ENCODE assay signal across 10 cellular contexts in the genomic region with DNA sequence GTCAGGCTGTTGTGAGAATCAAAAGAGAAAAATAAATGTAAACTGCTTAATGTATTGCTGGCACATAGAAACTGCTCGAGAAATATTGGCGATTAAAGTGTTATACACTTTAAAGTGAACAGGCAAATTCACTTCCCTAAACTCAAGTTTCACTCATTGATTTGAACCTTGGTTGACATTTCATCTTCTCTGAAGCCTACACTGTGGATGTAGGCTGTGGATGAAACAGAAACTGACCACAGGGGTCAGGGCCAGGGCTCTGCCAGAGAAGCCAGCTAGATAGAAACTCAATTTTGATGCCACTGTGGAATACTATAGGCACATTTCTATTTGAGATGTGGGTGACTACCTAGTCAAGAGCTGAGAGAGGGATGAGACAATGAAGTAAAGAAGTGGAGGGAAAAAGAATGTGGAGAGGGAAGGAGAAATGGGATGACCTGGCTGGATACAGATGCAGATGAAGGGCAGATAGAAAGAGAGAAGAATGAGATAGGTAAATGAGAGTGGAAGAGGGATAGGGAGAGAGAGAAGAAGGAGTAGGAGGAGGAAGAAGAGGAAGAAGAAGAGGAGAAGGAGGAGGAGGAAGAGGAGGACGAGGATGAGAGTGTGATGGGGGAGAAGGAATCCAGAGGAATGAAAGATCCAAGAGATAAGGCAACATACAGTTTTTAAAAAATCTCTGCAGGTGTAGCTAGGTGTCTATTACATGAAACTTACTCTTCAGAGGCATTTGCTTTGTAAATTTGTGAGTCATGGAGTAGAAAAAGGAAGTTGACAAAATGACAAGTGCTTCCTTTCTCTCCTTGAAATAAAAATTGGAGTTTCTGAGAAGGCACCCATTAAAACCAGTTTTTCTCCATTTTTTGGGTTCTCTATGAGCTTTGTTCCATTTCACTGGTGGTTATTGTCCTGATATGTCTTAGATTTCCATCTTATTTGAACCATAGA. TPM values are rescaled to one million over a fixed set of nuclear protein-coding genes. Genes with fewer than 3 reads are reported as not detected.
DNase-seq lines count a peak whose midpoint lies in the region; ATAC-seq and TF ChIP-seq lines count a peak whose summit lies in the region.
"Had no signal": no experiment of that assay in that cellular context is flagged by ENCODE, and none has a peak within 500 bp of the region (broad histone marks: within the 10 kb centered on the region; RNA-seq: fewer than 3 reads in every experiment).

No MANE protein-coding gene starts in this region.

- no peaks in the 10 kb centered on the region for H3K36me3 ChIP-seq in left lung

- H3K4me1 ChIP-seq in left lung: no peaks in the 10 kb centered on the region

- intact Hi-C loops in left lung (cut with DNase I): no loop called here

- H3K4me3 ChIP-seq in left lung: no peak overlapping the region

- no peak overlapping the region for H3K27ac ChIP-seq in left lung

- ATAC-seq in GM18873 (IDR thresholded peaks at IDR 0.05; ENCODE audit: low FRiP score, unreplicated experiment) (peak; percentile 85), GM21619 (IDR thresholded peaks at IDR 0.05; ENCODE audit: unreplicated experiment) (peak; percentile 98), HG03280 (IDR thresholded peaks at IDR 0.05; ENCODE audit: unreplicated experiment) (peak; percentile 97), left lung (peak; percentile 56)
- ATAC-seq: left cardiac atrium had no signal

- peaks cover 10 to 11% of the 10 kb centered on the region in 2 donors for H3K27me3 ChIP-seq in left lung

- DNase-seq in left lung: no peak
- no peak for DNase-seq in NCI-H345 treated with DMSO at 0.1 percent for 48 hours (lab: John Stamatoyannopoulos, UW; ENCODE audit: unreplicated experiment)
- DNase-seq in NCI-H2171 treated with DMSO at 0.1 percent for 48 hours (lab: John Stamatoyannopoulos, UW): no peak
- DNase-seq in stimulated activated CD4-positive, alpha-beta T cell treated with anti-CD3 and anti-CD28 coated beads, Interleukin-2, amount 100 ng/mL, for 24 hours: no peak
- DNase-seq: left cardiac atrium, NCI-H510A treated with DMSO at 0.1 percent for 48 hours had no signal

- no peaks in the 10 kb centered on the region for H3K9me3 ChIP-seq in left lung

- no peak for TF ChIP-seq CTCF in left lung (IDR thresholded peaks at IDR 0.05)

RNA-seq across cellular contexts. Expression of a gene that starts 17.4 kb away (rescaled TPM):
- total RNA-seq in left lung: 1 to 10 TPM; 1.9 to 3.6 TPM
- total RNA-seq: endothelial cell of umbilical vein had no signal
